Comparison of ENCODE assay signal across 8 cellular contexts in the genomic region with DNA sequence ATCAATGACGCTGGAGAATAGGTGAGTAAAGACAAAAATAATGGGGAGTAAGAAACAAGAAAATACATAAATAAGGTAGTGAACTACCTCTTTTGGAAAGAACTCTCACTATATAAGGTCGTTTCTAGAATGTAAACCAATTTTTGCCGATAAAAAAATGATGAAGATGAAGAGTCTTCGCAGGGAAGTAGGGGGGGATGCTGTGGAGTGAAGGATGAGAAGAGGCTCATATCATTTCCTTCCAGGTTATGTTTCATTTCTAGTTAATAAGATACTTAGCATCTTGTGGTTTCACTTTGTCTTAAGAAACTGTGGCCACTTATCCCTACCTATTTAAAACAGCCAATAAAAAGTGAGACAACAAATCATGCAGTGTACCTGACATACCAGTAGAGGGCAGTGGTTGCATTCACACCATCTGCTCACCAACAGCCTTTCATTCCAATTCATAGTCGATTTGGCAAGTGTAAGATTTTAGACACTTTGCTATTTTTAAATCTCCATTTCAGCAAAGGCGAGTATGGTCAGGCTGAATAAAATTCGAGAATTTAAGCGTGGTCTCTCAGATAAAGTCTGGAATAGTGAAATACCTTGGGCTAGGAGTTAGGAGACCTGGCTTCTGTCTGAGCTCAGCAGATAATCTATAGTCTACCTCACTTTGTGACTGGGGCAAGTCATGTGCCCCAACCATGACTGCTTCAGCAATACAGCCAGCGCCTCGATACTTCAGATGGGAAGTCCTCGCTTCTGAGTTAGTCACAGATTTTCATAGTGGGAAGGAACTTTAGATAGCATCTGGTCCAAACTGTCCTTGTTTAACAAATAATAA. TPM values are rescaled to one million over a fixed set of nuclear protein-coding genes. Genes with fewer than 3 reads are reported as not detected.
DNase-seq lines count a peak whose midpoint lies in the region; ATAC-seq and TF ChIP-seq lines count a peak whose summit lies in the region.

No MANE protein-coding gene starts in this region.

- H3K27me3 Mint-ChIP-seq in T-helper 2 cell treated with Interferon-gamma antibody and Interleukin-4, amounts not matched to agents 5 μg/mL and 100 μg/mL, for 36 hours (ENCODE audit: low read depth), result peaks cover 1% of the 10 kb centered on the region
- no peaks in the 10 kb centered on the region for H3K27me3 Mint-ChIP-seq in stimulated activated naive CD8-positive, alpha-beta T cell treated with anti-CD3 and anti-CD28 coated beads, Interleukin-15, amount 100 ng/mL, for 72 hours

- H3K9me3 Mint-ChIP-seq in T-helper 2 cell treated with Interferon-gamma antibody and Interleukin-4, amounts not matched to agents 5 μg/mL and 100 μg/mL, for 36 hours, result no peaks in the 10 kb centered on the region
- H3K9me3 Mint-ChIP-seq in stimulated activated naive CD8-positive, alpha-beta T cell treated with anti-CD3 and anti-CD28 coated beads, Interleukin-15, amount 100 ng/mL, for 72 hours, result no peaks in the 10 kb centered on the region

- H3K36me3 Mint-ChIP-seq in T-helper 2 cell treated with Interferon-gamma antibody and Interleukin-4, amounts not matched to agents 5 μg/mL and 100 μg/mL, for 36 hours (ENCODE audit: low read depth), result peaks cover 49% of the 10 kb centered on the region

- in situ Hi-C loops in GM13977 (cut with MboI; ENCODE audit: low pct_unique_long_range_greater_than_20kb, low sequenced_read_pairs, unreplicated experiment), result no loop called here

- peak overlapping the region; percentile 20 for H3K4me3 Mint-ChIP-seq in T-helper 2 cell treated with Interferon-gamma antibody and Interleukin-4, amounts not matched to agents 5 μg/mL and 100 μg/mL, for 36 hours
- peak overlapping the region; percentile 13 to 49 for H3K4me3 Mint-ChIP-seq in stimulated activated naive CD8-positive, alpha-beta T cell treated with anti-CD3 and anti-CD28 coated beads, Interleukin-15, amount 100 ng/mL, for 72 hours

- peak; percentile 62 for ATAC-seq in HG02840 (IDR thresholded peaks at IDR 0.05; ENCODE audit: low FRiP score, unreplicated experiment)
- peak; percentile 89 for ATAC-seq in left lobe of liver
- peak; percentile 74 for ATAC-seq in stimulated activated naive CD8-positive, alpha-beta T cell treated with anti-CD3 and anti-CD28 coated beads, Interleukin-15, amount 100 ng/mL, for 72 hours

- H3K27ac Mint-ChIP-seq in T-helper 2 cell treated with Interferon-gamma antibody and Interleukin-4, amounts not matched to agents 5 μg/mL and 100 μg/mL, for 36 hours, result peak overlapping the region; percentile 62
- H3K27ac Mint-ChIP-seq in stimulated activated naive CD8-positive, alpha-beta T cell treated with anti-CD3 and anti-CD28 coated beads, Interleukin-15, amount 100 ng/mL, for 72 hours, result peak overlapping the region; percentile 22 to 91

- DNase-seq in AG10803 (ENCODE audit: low read depth), result peak; percentile 76
- DNase-seq in GM13977 (ENCODE audit: low spot score), result peak; percentile 75
- DNase-seq in NCI-H1417 treated with DMSO at 0.1 percent for 48 hours (lab: John Stamatoyannopoulos, UW), result peak; percentile 54
- peak; percentile 45 for DNase-seq in T-helper 2 cell treated with Interferon-gamma antibody and Interleukin-4, amounts not matched to agents 5 μg/mL and 100 μg/mL, for 36 hours (ENCODE audit: low spot score)
- DNase-seq in choroid plexus epithelial cell (ENCODE audit: low read depth), result peak; percentile 89
- DNase-seq in left lobe of liver (ENCODE audit: low spot score), result no peak
- DNase-seq in stimulated activated naive CD8-positive, alpha-beta T cell treated with anti-CD3 and anti-CD28 coated beads, Interleukin-15, amount 100 ng/mL, for 72 hours, result peak; percentile 55 to 56

- peaks cover 32% of the 10 kb centered on the region for H3K4me1 Mint-ChIP-seq in T-helper 2 cell treated with Interferon-gamma antibody and Interleukin-4, amounts not matched to agents 5 μg/mL and 100 μg/mL, for 36 hours (ENCODE audit: low read depth)
- peaks cover 57% of the 10 kb centered on the region for H3K4me1 Mint-ChIP-seq in stimulated activated naive CD8-positive, alpha-beta T cell treated with anti-CD3 and anti-CD28 coated beads, Interleukin-15, amount 100 ng/mL, for 72 hours

- peak; percentile 99 for TF ChIP-seq CTCF in AG10803 (conservative IDR thresholded peaks at IDR 0.05; ENCODE audit: low read length)
- TF ChIP-seq CTCF in GM13977 (IDR thresholded peaks at IDR 0.05; ENCODE audit: extremely low read depth, insufficient read depth, missing control alignments), result peak; percentile 86
- TF ChIP-seq CTCF in choroid plexus epithelial cell (conservative IDR thresholded peaks at IDR 0.05; ENCODE audit: low read depth, low read length), result peak; percentile 90

- no peak overlapping the region for H3K4me3 ChIP-seq in AG10803 (ENCODE audit: low read length)
- H3K4me3 ChIP-seq in choroid plexus epithelial cell (ENCODE audit: low read depth, low read length), result no peak overlapping the region

RNA-seq across cellular contexts. Expression of gene ICE2, which starts 28.9 kb away (rescaled TPM):
- total RNA-seq in left lobe of liver, result 18.1 TPM
